Comparison of ENCODE assay signal across 4 cellular contexts in genomic region chr6:148564494-148564893, GRCh38.
"Had no signal": no experiment of that assay in that cellular context is flagged by ENCODE, and none has a peak within 500 bp of the region (broad histone marks: within the 10 kb centered on the region; RNA-seq: fewer than 3 reads in every experiment).

No MANE protein-coding gene starts in this region.

- H3K4me3 ChIP-seq: GM23338 had no signal

- H3K4me2 ChIP-seq: GM23338 had no signal

- DNase-seq: H9, HCEC 1CT, KBM-7 had no signal
